In genomic region chr1:3297756-3298155, GRCh38 we compare ENCODE assay signal across 26 cellular contexts.
A peak's percentile ranks its signal among the peaks of the same experiment; 100 is the strongest.
DNase-seq lines count a peak whose midpoint lies in the region; ATAC-seq, FAIRE-seq and TF ChIP-seq lines count a peak whose summit lies in the region.
"Had no signal": no experiment of that assay in that cellular context is flagged by ENCODE, and none has a peak within 500 bp of the region (broad histone marks: within the 10 kb centered on the region; RNA-seq: fewer than 3 reads in every experiment).

No MANE protein-coding gene starts in this region.

- intact Hi-C loops in left ventricle myocardium superior (cut with micrococcal nuclease) (no loop called here), Right ventricle myocardium superior (cut with DNase I) (no loop called here), Panc1 (cut with micrococcal nuclease; ENCODE audit: unreplicated experiment) (no loop called here)

- H3K9me3 Mint-ChIP-seq in progenitor cell of endocrine pancreas (ENCODE audit: low read depth), result no peaks in the 10 kb centered on the region
- H3K9me3 Mint-ChIP-seq: CD4-positive, alpha-beta T cell; CD8-positive, alpha-beta T cell had no signal

- CTCF ChIA-PET in Panc1 (lab: Charles Lee), result no interaction called here

- peaks cover 13% of the 10 kb centered on the region for H3K36me3 Mint-ChIP-seq in progenitor cell of endocrine pancreas (ENCODE audit: insufficient read depth)
- H3K36me3 Mint-ChIP-seq: CD8-positive, alpha-beta T cell had no signal

- H3K27ac Mint-ChIP-seq in progenitor cell of endocrine pancreas, result peak overlapping the region; percentile 59
- H3K27ac Mint-ChIP-seq: B cell; CD4-positive, alpha-beta T cell; CD8-positive, alpha-beta T cell had no signal

- H3K4me3 ChIP-seq in Panc1 (ENCODE audit: low read depth in 2 of 2, low read length in 2 of 2), result no peak overlapping the region
- H3K4me3 ChIP-seq: A549; BLaER1 treated with 17β-estradiol and CSF1 and Interleukin-3, amounts not matched to agents 10 nM and 100 nM; GM12878 had no signal

- no peaks in the 10 kb centered on the region for H3K27me3 Mint-ChIP-seq in progenitor cell of endocrine pancreas
- H3K27me3 Mint-ChIP-seq: B cell; CD4-positive, alpha-beta T cell had no signal

- POLR2A ChIA-PET in Panc1 (lab: Charles Lee), result no interaction called here

- H3K4me1 ChIP-seq in Panc1 (ENCODE audit: control insufficient read depth, insufficient read depth, low read length), result no peaks in the 10 kb centered on the region
- H3K4me1 ChIP-seq: A549 had no signal

- H3K36me3 ChIP-seq in Panc1 (ENCODE audit: control insufficient read depth, insufficient read depth, low read length), result no peaks in the 10 kb centered on the region
- H3K36me3 ChIP-seq: BLaER1 treated with 17β-estradiol and CSF1 and Interleukin-3, amounts not matched to agents 10 nM and 100 nM had no signal

- H3K27me3 ChIP-seq in Panc1 (ENCODE audit: control insufficient read depth, insufficient read depth, low read length), result no peaks in the 10 kb centered on the region

- TF ChIP-seq POLR2A in H54 (IDR thresholded peaks at IDR 0.05; ENCODE audit: low read depth, low read length), result no peak

- FAIRE-seq in H54 (lab: Jason Lieb, UNC), result no peak
- FAIRE-seq: A549, GM12878, GM12892, GM18507 had no signal

- TF ChIP-seq CTCF in Panc1 (IDR thresholded peaks at IDR 0.05) (no peak), progenitor cell of endocrine pancreas (IDR thresholded peaks at IDR 0.05; ENCODE audit: unreplicated experiment) (no peak)

- no peak overlapping the region for H3K4me3 Mint-ChIP-seq in progenitor cell of endocrine pancreas (ENCODE audit: low read depth)
- H3K4me3 Mint-ChIP-seq: B cell; CD4-positive, alpha-beta T cell; CD8-positive, alpha-beta T cell had no signal

- peaks cover 5% of the 10 kb centered on the region for H3K4me1 Mint-ChIP-seq in progenitor cell of endocrine pancreas (ENCODE audit: low read depth)
- H3K4me1 Mint-ChIP-seq: B cell had no signal

- H3K9me3 ChIP-seq in Panc1 (ENCODE audit: control insufficient read depth, insufficient read depth, low read depth, low read length), result no peaks in the 10 kb centered on the region
- H3K9me3 ChIP-seq: A549 had no signal

- DNase-seq in left ventricle myocardium superior (peak; percentile 17), Right ventricle myocardium superior (no peak), COR-L47 (lab: John Stamatoyannopoulos, UW) (peak; percentile 37), Panc1 (ENCODE audit: low read depth, low spot score) (no peak), progenitor cell of endocrine pancreas (ENCODE audit: low spot score, unreplicated experiment) (no peak), H54 (ENCODE audit: insufficient read length, low spot score) (no peak), NCI-H510A treated with DMSO at 0.1 percent for 48 hours (lab: John Stamatoyannopoulos, UW) (no peak), NCI-H748 (lab: John Stamatoyannopoulos, UW; ENCODE audit: unreplicated experiment) (no peak)
- DNase-seq: AML-193; CD4-positive, alpha-beta T cell; DMS 273 treated with DMSO at 0.1 percent for 48 hours; DMS153; DMS53; DMS79; DND-41; EL; GDM1 had no signal

- BruUV-seq in Panc1 (replicated peaks; lab: Mats Ljungman, UMichigan), result no TSS peak

- ATAC-seq in left ventricle myocardium superior (no peak), Right ventricle myocardium superior (ENCODE audit: poor library complexity) (no peak), Panc1 (0 out of 2 replicates have a peak, but pooled peaks have one; percentile 16)
- ATAC-seq: A549; CD8-positive, alpha-beta T cell; GM12878 had no signal

- in situ Hi-C loops in Panc1 (cut with HindIII; ENCODE audit: low pct_unique_long_range_greater_than_20kb, low sequenced_read_pairs), result no loop called here

- H3K27ac ChIP-seq in Panc1 (ENCODE audit: low read length), result no peak overlapping the region
- H3K27ac ChIP-seq: 22Rv1; A549; BLaER1 treated with 17β-estradiol and CSF1 and Interleukin-3, amounts not matched to agents 10 nM and 100 nM; C4-2B had no signal

Comparison
In these comparisons a context has a peak if more than half of its experiments do, and no peak if none do; other contexts are left out.
1. DNase-seq: peak in left ventricle myocardium superior (single experiment) and COR-L47 (single experiment); none in Right ventricle myocardium superior (single experiment), Panc1 (single experiment), progenitor cell of endocrine pancreas (single experiment), H54 (single experiment), NCI-H510A treated with DMSO at 0.1 percent for 48 hours (single experiment) and NCI-H748 (single experiment).